Comparison of ENCODE assay signal across 1 cellular context in the genomic region with DNA sequence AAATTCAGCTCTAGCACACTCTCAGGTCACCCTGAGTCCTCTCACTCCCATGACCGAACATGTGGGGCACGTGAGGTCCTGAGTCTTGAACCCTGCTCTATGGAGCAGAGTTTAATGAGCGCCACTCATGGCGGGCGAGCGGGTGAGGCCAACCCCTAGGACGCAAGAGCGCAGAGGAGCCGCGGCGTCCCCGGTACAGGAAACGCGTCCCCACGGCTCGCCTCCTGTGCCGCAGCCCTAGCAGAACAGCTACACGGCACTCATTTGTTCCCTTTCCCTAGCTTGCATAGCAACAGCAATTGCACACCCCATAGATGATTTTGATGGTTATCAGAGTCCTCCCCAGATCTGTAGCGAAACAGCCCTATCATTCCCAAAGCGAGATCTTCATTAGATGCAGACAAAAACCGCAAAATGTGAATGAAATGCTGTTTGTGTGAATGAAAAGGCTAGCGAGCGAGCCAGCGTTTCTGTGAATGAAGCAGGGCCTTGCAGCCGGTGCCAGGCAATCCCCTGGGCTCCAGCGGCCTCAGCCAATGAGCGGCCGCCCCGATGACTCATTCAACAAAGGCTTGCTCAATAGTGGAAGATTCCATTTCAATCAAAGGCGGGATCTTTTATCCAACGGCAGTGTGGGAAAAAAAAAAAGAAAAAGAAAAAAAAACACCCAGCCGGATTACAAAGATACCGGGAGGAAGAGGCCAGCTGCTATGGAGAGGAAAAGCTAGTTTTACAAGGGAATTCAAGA.
TF ChIP-seq lines count a peak whose summit lies in the region.

No MANE protein-coding gene starts in this region.

TF ChIP-seq in HepG2, 621 proteins besides CTCF, POLR2A, EP300 and RAD21 (continued from another document and continues in another):
- TF ChIP-seq, protein P1, sequence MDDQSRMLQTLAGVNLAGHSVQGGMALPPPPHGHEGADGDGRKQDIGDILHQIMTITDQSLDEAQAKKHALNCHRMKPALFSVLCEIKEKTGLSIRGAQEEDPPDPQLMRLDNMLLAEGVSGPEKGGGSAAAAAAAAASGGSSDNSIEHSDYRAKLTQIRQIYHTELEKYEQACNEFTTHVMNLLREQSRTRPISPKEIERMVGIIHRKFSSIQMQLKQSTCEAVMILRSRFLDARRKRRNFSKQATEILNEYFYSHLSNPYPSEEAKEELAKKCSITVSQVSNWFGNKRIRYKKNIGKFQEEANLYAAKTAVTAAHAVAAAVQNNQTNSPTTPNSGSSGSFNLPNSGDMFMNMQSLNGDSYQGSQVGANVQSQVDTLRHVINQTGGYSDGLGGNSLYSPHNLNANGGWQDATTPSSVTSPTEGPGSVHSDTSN (CRISPR knock-in tag; IDR thresholded peaks at IDR 0.05; ENCODE audit: borderline replicate concordance), result no peak
- TF ChIP-seq ZBTB3 (CRISPR knock-in tag; IDR thresholded peaks at IDR 0.05; ENCODE audit: borderline replicate concordance, low read depth), result no peak
- TF ChIP-seq, protein P2, sequence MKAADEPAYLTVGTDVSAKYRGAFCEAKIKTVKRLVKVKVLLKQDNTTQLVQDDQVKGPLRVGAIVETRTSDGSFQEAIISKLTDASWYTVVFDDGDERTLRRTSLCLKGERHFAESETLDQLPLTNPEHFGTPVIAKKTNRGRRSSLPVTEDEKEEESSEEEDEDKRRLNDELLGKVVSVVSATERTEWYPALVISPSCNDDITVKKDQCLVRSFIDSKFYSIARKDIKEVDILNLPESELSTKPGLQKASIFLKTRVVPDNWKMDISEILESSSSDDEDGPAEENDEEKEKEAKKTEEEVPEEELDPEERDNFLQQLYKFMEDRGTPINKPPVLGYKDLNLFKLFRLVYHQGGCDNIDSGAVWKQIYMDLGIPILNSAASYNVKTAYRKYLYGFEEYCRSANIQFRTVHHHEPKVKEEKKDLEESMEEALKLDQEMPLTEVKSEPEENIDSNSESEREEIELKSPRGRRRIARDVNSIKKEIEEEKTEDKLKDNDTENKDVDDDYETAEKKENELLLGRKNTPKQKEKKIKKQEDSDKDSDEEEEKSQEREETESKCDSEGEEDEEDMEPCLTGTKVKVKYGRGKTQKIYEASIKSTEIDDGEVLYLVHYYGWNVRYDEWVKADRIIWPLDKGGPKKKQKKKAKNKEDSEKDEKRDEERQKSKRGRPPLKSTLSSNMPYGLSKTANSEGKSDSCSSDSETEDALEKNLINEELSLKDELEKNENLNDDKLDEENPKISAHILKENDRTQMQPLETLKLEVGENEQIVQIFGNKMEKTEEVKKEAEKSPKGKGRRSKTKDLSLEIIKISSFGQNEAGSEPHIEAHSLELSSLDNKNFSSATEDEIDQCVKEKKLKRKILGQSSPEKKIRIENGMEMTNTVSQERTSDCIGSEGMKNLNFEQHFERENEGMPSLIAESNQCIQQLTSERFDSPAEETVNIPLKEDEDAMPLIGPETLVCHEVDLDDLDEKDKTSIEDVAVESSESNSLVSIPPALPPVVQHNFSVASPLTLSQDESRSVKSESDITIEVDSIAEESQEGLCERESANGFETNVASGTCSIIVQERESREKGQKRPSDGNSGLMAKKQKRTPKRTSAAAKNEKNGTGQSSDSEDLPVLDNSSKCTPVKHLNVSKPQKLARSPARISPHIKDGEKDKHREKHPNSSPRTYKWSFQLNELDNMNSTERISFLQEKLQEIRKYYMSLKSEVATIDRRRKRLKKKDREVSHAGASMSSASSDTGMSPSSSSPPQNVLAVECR (CRISPR knock-in tag; IDR thresholded peaks at IDR 0.05; ENCODE audit: borderline replicate concordance), result peak; percentile 61; the same call in 1 of the 2 replicates
- TF ChIP-seq, protein P3, sequence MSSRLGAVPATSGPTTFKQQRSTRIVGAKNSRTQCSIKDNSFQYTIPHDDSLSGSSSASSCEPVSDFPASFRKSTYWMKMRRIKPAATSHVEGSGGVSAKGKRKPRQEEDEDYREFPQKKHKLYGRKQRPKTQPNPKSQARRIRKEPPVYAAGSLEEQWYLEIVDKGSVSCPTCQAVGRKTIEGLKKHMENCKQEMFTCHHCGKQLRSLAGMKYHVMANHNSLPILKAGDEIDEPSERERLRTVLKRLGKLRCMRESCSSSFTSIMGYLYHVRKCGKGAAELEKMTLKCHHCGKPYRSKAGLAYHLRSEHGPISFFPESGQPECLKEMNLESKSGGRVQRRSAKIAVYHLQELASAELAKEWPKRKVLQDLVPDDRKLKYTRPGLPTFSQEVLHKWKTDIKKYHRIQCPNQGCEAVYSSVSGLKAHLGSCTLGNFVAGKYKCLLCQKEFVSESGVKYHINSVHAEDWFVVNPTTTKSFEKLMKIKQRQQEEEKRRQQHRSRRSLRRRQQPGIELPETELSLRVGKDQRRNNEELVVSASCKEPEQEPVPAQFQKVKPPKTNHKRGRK (CRISPR knock-in tag; IDR thresholded peaks at IDR 0.05), result no peak
- TF ChIP-seq, protein P4, sequence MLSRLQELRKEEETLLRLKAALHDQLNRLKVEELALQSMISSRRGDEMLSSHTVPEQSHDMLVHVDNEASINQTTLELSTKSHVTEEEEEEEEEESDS (CRISPR knock-in tag; IDR thresholded peaks at IDR 0.05; ENCODE audit: borderline replicate concordance), result 0 out of 2 replicates have a peak, but pooled peaks have one; percentile 42
- peak; percentile 41; the same call in 1 of the 2 replicates for TF ChIP-seq DMAP1 (CRISPR knock-in tag; IDR thresholded peaks at IDR 0.05)
- peak; percentile 78 for TF ChIP-seq JUND (CRISPR knock-in tag; IDR thresholded peaks at IDR 0.05)
- TF ChIP-seq FOXP1 (IDR thresholded peaks at IDR 0.05), result no peak
- TF ChIP-seq FOXP1 (CRISPR knock-in tag; IDR thresholded peaks at IDR 0.05), result no peak
- TF ChIP-seq, protein P5, sequence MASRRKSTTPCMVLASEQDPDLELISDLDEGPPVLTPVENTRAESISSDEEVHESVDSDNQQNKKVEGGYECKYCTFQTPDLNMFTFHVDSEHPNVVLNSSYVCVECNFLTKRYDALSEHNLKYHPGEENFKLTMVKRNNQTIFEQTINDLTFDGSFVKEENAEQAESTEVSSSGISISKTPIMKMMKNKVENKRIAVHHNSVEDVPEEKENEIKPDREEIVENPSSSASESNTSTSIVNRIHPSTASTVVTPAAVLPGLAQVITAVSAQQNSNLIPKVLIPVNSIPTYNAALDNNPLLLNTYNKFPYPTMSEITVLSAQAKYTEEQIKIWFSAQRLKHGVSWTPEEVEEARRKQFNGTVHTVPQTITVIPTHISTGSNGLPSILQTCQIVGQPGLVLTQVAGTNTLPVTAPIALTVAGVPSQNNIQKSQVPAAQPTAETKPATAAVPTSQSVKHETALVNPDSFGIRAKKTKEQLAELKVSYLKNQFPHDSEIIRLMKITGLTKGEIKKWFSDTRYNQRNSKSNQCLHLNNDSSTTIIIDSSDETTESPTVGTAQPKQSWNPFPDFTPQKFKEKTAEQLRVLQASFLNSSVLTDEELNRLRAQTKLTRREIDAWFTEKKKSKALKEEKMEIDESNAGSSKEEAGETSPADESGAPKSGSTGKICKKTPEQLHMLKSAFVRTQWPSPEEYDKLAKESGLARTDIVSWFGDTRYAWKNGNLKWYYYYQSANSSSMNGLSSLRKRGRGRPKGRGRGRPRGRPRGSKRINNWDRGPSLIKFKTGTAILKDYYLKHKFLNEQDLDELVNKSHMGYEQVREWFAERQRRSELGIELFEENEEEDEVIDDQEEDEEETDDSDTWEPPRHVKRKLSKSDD (CRISPR knock-in tag; IDR thresholded peaks at IDR 0.05; ENCODE audit: low read depth), result 0 out of 2 replicates have a peak, but pooled peaks have one; percentile 52
- TF ChIP-seq, protein P6, sequence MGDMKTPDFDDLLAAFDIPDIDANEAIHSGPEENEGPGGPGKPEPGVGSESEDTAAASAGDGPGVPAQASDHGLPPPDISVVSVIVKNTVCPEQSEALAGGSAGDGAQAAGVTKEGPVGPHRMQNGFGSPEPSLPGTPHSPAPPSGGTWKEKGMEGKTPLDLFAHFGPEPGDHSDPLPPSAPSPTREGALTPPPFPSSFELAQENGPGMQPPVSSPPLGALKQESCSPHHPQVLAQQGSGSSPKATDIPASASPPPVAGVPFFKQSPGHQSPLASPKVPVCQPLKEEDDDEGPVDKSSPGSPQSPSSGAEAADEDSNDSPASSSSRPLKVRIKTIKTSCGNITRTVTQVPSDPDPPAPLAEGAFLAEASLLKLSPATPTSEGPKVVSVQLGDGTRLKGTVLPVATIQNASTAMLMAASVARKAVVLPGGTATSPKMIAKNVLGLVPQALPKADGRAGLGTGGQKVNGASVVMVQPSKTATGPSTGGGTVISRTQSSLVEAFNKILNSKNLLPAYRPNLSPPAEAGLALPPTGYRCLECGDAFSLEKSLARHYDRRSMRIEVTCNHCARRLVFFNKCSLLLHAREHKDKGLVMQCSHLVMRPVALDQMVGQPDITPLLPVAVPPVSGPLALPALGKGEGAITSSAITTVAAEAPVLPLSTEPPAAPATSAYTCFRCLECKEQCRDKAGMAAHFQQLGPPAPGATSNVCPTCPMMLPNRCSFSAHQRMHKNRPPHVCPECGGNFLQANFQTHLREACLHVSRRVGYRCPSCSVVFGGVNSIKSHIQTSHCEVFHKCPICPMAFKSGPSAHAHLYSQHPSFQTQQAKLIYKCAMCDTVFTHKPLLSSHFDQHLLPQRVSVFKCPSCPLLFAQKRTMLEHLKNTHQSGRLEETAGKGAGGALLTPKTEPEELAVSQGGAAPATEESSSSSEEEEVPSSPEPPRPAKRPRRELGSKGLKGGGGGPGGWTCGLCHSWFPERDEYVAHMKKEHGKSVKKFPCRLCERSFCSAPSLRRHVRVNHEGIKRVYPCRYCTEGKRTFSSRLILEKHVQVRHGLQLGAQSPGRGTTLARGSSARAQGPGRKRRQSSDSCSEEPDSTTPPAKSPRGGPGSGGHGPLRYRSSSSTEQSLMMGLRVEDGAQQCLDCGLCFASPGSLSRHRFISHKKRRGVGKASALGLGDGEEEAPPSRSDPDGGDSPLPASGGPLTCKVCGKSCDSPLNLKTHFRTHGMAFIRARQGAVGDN (CRISPR knock-in tag; IDR thresholded peaks at IDR 0.05), result peak; percentile 79
- TF ChIP-seq, protein P7, sequence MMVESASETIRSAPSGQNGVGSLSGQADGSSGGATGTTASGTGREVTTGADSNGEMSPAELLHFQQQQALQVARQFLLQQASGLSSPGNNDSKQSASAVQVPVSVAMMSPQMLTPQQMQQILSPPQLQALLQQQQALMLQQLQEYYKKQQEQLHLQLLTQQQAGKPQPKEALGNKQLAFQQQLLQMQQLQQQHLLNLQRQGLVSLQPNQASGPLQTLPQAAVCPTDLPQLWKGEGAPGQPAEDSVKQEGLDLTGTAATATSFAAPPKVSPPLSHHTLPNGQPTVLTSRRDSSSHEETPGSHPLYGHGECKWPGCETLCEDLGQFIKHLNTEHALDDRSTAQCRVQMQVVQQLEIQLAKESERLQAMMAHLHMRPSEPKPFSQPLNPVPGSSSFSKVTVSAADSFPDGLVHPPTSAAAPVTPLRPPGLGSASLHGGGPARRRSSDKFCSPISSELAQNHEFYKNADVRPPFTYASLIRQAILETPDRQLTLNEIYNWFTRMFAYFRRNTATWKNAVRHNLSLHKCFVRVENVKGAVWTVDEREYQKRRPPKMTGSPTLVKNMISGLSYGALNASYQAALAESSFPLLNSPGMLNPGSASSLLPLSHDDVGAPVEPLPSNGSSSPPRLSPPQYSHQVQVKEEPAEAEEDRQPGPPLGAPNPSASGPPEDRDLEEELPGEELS (CRISPR knock-in tag; IDR thresholded peaks at IDR 0.05), result no peak; the same call in 1 of the 2 replicates
- TF ChIP-seq, protein P8, sequence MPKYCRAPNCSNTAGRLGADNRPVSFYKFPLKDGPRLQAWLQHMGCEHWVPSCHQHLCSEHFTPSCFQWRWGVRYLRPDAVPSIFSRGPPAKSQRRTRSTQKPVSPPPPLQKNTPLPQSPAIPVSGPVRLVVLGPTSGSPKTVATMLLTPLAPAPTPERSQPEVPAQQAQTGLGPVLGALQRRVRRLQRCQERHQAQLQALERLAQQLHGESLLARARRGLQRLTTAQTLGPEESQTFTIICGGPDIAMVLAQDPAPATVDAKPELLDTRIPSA (CRISPR knock-in tag; IDR thresholded peaks at IDR 0.05; ENCODE audit: borderline replicate concordance), result no peak
- no peak for TF ChIP-seq RFXANK (CRISPR knock-in tag; IDR thresholded peaks at IDR 0.05)
- TF ChIP-seq HNRNPL (IDR thresholded peaks at IDR 0.05; ENCODE audit: low read depth, low read length), result no peak
- no peak for TF ChIP-seq SRSF9 (IDR thresholded peaks at IDR 0.05; ENCODE audit: borderline replicate concordance, insufficient read depth, low read depth, low read length, poor library complexity, severe bottlenecking)
- no peak for TF ChIP-seq ZNF282 (IDR thresholded peaks at IDR 0.05; ENCODE audit: partially characterized antibody)
- TF ChIP-seq, protein P9, sequence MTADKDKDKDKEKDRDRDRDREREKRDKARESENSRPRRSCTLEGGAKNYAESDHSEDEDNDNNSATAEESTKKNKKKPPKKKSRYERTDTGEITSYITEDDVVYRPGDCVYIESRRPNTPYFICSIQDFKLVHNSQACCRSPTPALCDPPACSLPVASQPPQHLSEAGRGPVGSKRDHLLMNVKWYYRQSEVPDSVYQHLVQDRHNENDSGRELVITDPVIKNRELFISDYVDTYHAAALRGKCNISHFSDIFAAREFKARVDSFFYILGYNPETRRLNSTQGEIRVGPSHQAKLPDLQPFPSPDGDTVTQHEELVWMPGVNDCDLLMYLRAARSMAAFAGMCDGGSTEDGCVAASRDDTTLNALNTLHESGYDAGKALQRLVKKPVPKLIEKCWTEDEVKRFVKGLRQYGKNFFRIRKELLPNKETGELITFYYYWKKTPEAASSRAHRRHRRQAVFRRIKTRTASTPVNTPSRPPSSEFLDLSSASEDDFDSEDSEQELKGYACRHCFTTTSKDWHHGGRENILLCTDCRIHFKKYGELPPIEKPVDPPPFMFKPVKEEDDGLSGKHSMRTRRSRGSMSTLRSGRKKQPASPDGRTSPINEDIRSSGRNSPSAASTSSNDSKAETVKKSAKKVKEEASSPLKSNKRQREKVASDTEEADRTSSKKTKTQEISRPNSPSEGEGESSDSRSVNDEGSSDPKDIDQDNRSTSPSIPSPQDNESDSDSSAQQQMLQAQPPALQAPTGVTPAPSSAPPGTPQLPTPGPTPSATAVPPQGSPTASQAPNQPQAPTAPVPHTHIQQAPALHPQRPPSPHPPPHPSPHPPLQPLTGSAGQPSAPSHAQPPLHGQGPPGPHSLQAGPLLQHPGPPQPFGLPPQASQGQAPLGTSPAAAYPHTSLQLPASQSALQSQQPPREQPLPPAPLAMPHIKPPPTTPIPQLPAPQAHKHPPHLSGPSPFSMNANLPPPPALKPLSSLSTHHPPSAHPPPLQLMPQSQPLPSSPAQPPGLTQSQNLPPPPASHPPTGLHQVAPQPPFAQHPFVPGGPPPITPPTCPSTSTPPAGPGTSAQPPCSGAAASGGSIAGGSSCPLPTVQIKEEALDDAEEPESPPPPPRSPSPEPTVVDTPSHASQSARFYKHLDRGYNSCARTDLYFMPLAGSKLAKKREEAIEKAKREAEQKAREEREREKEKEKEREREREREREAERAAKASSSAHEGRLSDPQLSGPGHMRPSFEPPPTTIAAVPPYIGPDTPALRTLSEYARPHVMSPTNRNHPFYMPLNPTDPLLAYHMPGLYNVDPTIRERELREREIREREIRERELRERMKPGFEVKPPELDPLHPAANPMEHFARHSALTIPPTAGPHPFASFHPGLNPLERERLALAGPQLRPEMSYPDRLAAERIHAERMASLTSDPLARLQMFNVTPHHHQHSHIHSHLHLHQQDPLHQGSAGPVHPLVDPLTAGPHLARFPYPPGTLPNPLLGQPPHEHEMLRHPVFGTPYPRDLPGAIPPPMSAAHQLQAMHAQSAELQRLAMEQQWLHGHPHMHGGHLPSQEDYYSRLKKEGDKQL (CRISPR knock-in tag; IDR thresholded peaks at IDR 0.05; ENCODE audit: low read depth), result no peak
- TF ChIP-seq ZNF746 (CRISPR knock-in tag; IDR thresholded peaks at IDR 0.05), result no peak
- TF ChIP-seq, protein P10, sequence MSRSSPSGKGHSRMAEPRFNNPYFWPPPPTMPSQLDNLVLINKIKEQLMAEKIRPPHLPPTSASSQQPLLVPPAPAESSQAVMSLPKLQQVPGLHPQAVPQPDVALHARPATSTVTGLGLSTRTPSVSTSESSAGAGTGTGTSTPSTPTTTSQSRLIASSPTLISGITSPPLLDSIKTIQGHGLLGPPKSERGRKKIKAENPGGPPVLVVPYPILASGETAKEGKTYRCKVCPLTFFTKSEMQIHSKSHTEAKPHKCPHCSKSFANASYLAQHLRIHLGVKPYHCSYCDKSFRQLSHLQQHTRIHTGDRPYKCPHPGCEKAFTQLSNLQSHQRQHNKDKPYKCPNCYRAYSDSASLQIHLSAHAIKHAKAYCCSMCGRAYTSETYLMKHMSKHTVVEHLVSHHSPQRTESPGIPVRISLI (CRISPR knock-in tag; IDR thresholded peaks at IDR 0.05; ENCODE audit: borderline replicate concordance), result peak; percentile 92
- no peak for TF ChIP-seq ZNF780A (CRISPR knock-in tag; IDR thresholded peaks at IDR 0.05)
